ENCODE assay signal across 12 cellular contexts in the genomic region with DNA sequence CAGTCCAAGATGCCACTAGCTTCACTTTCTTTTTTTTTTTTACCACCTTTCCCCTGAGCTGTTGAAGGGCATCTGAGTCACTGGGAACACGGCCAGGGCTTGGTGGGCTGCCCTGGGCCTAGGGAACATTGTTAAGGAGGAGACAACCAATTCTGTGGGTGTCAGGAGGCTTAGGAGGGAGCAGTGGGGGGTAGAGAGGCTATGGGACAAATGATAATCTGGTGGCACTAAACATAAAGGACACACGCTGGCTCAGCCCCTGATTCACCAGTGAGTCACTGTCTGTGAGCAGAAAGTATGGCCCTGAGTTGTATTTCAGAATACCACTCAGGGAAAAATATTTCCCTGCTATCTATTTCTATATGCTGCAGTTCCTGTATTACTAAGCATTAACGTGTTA.
DNase-seq lines count a peak whose midpoint lies in the region; ATAC-seq, FAIRE-seq and TF ChIP-seq lines count a peak whose summit lies in the region.
"Had no signal": no experiment of that assay in that cellular context is flagged by ENCODE, and none has a peak within 500 bp of the region (broad histone marks: within the 10 kb centered on the region; RNA-seq: fewer than 3 reads in every experiment).

No MANE protein-coding gene starts in this region.

- H4K20me1 ChIP-seq in fibroblast of lung (ENCODE audit: control insufficient read depth, extremely low read depth, insufficient read depth, low read length): no peaks in the 10 kb centered on the region

- no peak overlapping the region for H2AFZ ChIP-seq in fibroblast of lung (ENCODE audit: low read length)

- ATAC-seq in RWPE2 (ENCODE audit: low read depth) (peak; percentile 76), HG02852 (IDR thresholded peaks at IDR 0.05; ENCODE audit: unreplicated experiment) (no peak)

- H3K27ac Mint-ChIP-seq in osteocyte (ENCODE audit: unreplicated experiment): peak overlapping the region; percentile 72
- H3K27ac Mint-ChIP-seq in immature natural killer cell: no peak overlapping the region
- H3K27ac Mint-ChIP-seq in endothelial cell (ENCODE audit: unreplicated experiment): no peak overlapping the region

- H3K36me3 ChIP-seq in RWPE2 (ENCODE audit: low read depth) (no peaks in the 10 kb centered on the region), fibroblast of lung (ENCODE audit: control insufficient read depth, insufficient read depth, low read length) (no peaks in the 10 kb centered on the region)

- H3K4me2 ChIP-seq in fibroblast of lung (ENCODE audit: extremely low read depth, insufficient read depth, low read length): peak overlapping the region; percentile 33

- H3K4me3 ChIP-seq in RWPE2 (ENCODE audit: severe bottlenecking) (no peak overlapping the region), fibroblast of lung (replicated peaks in 1 of 4; ENCODE audit: control extremely low read depth in 1 of 4, insufficient read depth in 1 of 4, low read depth in 3 of 4, low read length in 4 of 4) (no peak overlapping the region)

- H3K4me3 Mint-ChIP-seq in osteocyte (ENCODE audit: unreplicated experiment) (no peak overlapping the region), immature natural killer cell (no peak overlapping the region), endothelial cell (ENCODE audit: unreplicated experiment) (no peak overlapping the region)

- no peak for TF ChIP-seq CTCF in RWPE2 (IDR thresholded peaks at IDR 0.05; ENCODE audit: poor library complexity, severe bottlenecking)
- no peak for TF ChIP-seq CTCF in fibroblast of lung (conservative IDR thresholded peaks at IDR 0.05 in 1 of 2, IDR thresholded peaks at IDR 0.05 in 1 of 2; ENCODE audit: low read depth in 1 of 2, low read length in 2 of 2)
- TF ChIP-seq CTCF in osteocyte (IDR thresholded peaks at IDR 0.05): no peak
- no peak for TF ChIP-seq CTCF in endothelial cell (IDR thresholded peaks at IDR 0.05; ENCODE audit: unreplicated experiment)

- H3K36me3 Mint-ChIP-seq in osteocyte (ENCODE audit: unreplicated experiment): no peaks in the 10 kb centered on the region
- no peaks in the 10 kb centered on the region for H3K36me3 Mint-ChIP-seq in immature natural killer cell
- no peaks in the 10 kb centered on the region for H3K36me3 Mint-ChIP-seq in endothelial cell (ENCODE audit: low read depth, unreplicated experiment)

- TF ChIP-seq POLR2A in H54 (IDR thresholded peaks at IDR 0.05; ENCODE audit: low read depth, low read length): no peak

- H3K27me3 Mint-ChIP-seq in osteocyte (ENCODE audit: unreplicated experiment): no peaks in the 10 kb centered on the region
- peaks cover 0 to 3% (median 1%) of the 10 kb centered on the region in 3 donors for H3K27me3 Mint-ChIP-seq in immature natural killer cell (ENCODE audit: low read depth in 3 of 3)
- peaks cover 5% of the 10 kb centered on the region for H3K27me3 Mint-ChIP-seq in endothelial cell (ENCODE audit: unreplicated experiment)

- no peak overlapping the region for H3K9ac ChIP-seq in fibroblast of lung (ENCODE audit: insufficient read depth, low read length)

- H3K9me3 Mint-ChIP-seq in osteocyte (ENCODE audit: unreplicated experiment) (no peaks in the 10 kb centered on the region), immature natural killer cell (peaks cover 0 to 18% (median 6%) of the 10 kb centered on the region in 6 donors), endothelial cell (ENCODE audit: unreplicated experiment) (no peaks in the 10 kb centered on the region)

- H3K4me1 Mint-ChIP-seq in osteocyte (ENCODE audit: unreplicated experiment) (peaks cover 53% of the 10 kb centered on the region), immature natural killer cell (no peaks in the 10 kb centered on the region), endothelial cell (ENCODE audit: unreplicated experiment) (no peaks in the 10 kb centered on the region)

- peak; percentile 41 for DNase-seq in H54 (ENCODE audit: insufficient read length, low spot score)
- DNase-seq in RWPE2 (ENCODE audit: low spot score): no peak
- DNase-seq in fibroblast of lung (ENCODE audit: low read depth in 2 of 2): peak; percentile 17 to 70
- DNase-seq in osteocyte (ENCODE audit: extremely low spot score, unreplicated experiment): peak; percentile 66
- no peak for DNase-seq in stimulated activated naive CD4-positive, alpha-beta T cell treated with Interleukin-2 at 50 U/mL for 16 hours (lab: John Stamatoyannopoulos, UW)
- DNase-seq in immature natural killer cell: no peak
- DNase-seq in endothelial cell (ENCODE audit: low spot score): no peak
- DNase-seq: NCI-H1694 had no signal

- no peaks in the 10 kb centered on the region for H3K9me3 ChIP-seq in RWPE2 (ENCODE audit: severe bottlenecking)
- H3K9me3 ChIP-seq in fibroblast of lung (ENCODE audit: control insufficient read depth, insufficient read depth, low read depth, low read length): no peaks in the 10 kb centered on the region

- FAIRE-seq in H54 (lab: Jason Lieb, UNC): no peak
- FAIRE-seq: D721Med, endometrium, islet of Langerhans had no signal

- peaks cover 5% of the 10 kb centered on the region for H3K4me1 ChIP-seq in RWPE2 (ENCODE audit: insufficient read depth, poor library complexity, severe bottlenecking)
- H3K4me1 ChIP-seq in fibroblast of lung (ENCODE audit: control insufficient read depth, extremely low read depth, insufficient read depth, low read length): peaks cover 10% of the 10 kb centered on the region

- H3K27me3 ChIP-seq in RWPE2 (ENCODE audit: insufficient read depth, poor library complexity, severe bottlenecking) (no peaks in the 10 kb centered on the region), fibroblast of lung (ENCODE audit: control insufficient read depth, insufficient read depth, low read length) (no peaks in the 10 kb centered on the region)

- no peak overlapping the region for H3K27ac ChIP-seq in RWPE2 (ENCODE audit: poor library complexity, severe bottlenecking)
- H3K27ac ChIP-seq in fibroblast of lung (ENCODE audit: insufficient read depth, low read length): no peak overlapping the region

- H3K79me2 ChIP-seq in fibroblast of lung (ENCODE audit: control insufficient read depth, insufficient read depth, low read length): no peaks in the 10 kb centered on the region

Comparison
In these comparisons a context has a peak if more than half of its experiments do, and no peak if none do; other contexts are left out.
1. DNase-seq: peak in H54 (single experiment), fibroblast of lung (2 of 2) and osteocyte (single experiment); none in RWPE2 (single experiment), stimulated activated naive CD4-positive, alpha-beta T cell treated with Interleukin-2 at 50 U/mL for 16 hours (single experiment), immature natural killer cell (0 of 3) and endothelial cell (single experiment).